In the genomic region with DNA sequence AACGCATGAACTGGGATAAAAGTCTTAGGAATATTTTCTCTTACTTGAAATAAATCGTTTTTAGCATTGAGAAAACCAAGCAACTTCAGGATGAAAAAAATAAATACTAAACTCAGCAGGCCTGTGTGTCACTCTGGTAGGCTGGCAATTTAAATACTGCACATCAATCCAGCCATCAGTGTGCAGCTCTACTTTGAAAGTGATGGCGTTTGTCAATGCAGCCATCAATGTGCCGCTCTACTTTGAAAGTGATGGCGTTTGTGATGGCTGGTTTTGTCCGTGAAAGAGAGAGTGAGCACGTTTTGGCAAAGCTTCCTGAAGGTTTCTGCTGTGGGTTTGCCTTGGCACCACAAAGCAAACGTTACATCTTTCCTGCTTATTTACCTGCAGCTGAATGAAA, we compare ENCODE assay signal across 9 cellular contexts.
"Had no signal": no experiment of that assay in that cellular context is flagged by ENCODE, and none has a peak within 500 bp of the region (broad histone marks: within the 10 kb centered on the region; RNA-seq: fewer than 3 reads in every experiment).

No MANE protein-coding gene starts in this region.

- H3K9me3 Mint-ChIP-seq: H9 had no signal

- H3K4me2 ChIP-seq: GM23338 had no signal

- H3K9me3 ChIP-seq: HAP-1 had no signal

- DNase-seq: GM23248, GOT3, H7, H9, HCEC 1CT, HFFc6 had no signal

- H3K4me3 Mint-ChIP-seq: GM23338, H9, HFFc6 had no signal

- H3K9ac ChIP-seq: GM23248 had no signal

- ATAC-seq: GM23338, HCT116 had no signal

- H3K36me3 ChIP-seq: HAP-1 had no signal

- H2AFZ ChIP-seq: GM23248, GM23338 had no signal

- H3K4me1 Mint-ChIP-seq: GM23338 had no signal

- H3K4me3 ChIP-seq: GM23248, HAP-1 had no signal

- H3K27ac ChIP-seq: GM23248 had no signal

- H3K27ac Mint-ChIP-seq: GM23338, H9, HFFc6 had no signal

- H3K4me1 ChIP-seq: HAP-1 had no signal
